ENCODE assay signal across 20 cellular contexts in genomic region chr21:33334824-33335223, GRCh38.
"Had no signal": no experiment of that assay in that cellular context is flagged by ENCODE, and none has a peak within 500 bp of the region (broad histone marks: within the 10 kb centered on the region; RNA-seq: fewer than 3 reads in every experiment).

No MANE protein-coding gene starts in this region.

- H3K27ac Mint-ChIP-seq: activated naive CD8-positive, alpha-beta T cell treated with anti-CD3 and anti-CD28 coated beads for 36 hours; activated T-helper 17 cell treated with anti-CD3 and anti-CD28 coated beads, Interleukin-2, amount 50 U/mL, for 72 hours; stimulated activated effector memory CD8-positive, alpha-beta T cell treated with anti-CD3 and anti-CD28 coated beads, Interleukin-12 subunit alpha, Interleukin-12 subunit beta, amount 100 ng/mL, for 72 hours had no signal

- H3K27me3 Mint-ChIP-seq: activated naive CD8-positive, alpha-beta T cell treated with anti-CD3 and anti-CD28 coated beads for 36 hours; activated T-helper 17 cell treated with anti-CD3 and anti-CD28 coated beads, Interleukin-2, amount 50 U/mL, for 72 hours had no signal

- ATAC-seq: activated T-helper 17 cell treated with anti-CD3 and anti-CD28 coated beads, Interleukin-2, amount 50 U/mL, for 72 hours; left ventricle myocardium superior; sciatic nerve; stimulated activated effector memory CD8-positive, alpha-beta T cell treated with anti-CD3 and anti-CD28 coated beads, Interleukin-12 subunit alpha, Interleukin-12 subunit beta, amount 100 ng/mL, for 72 hours had no signal

- H3K27ac ChIP-seq: transverse colon, uterus, WERI-Rb-1 had no signal

- H3K4me3 ChIP-seq: transverse colon, uterus had no signal

- DNase-seq: activated CD4-positive, CD25-positive, alpha-beta regulatory T cell treated with anti-CD3 and anti-CD28 coated beads, Interleukin-2, amount 50 U/mL, for 72 hours; activated naive CD8-positive, alpha-beta T cell treated with anti-CD3 and anti-CD28 coated beads for 36 hours; activated T-cell treated with anti-CD3 and anti-CD28 coated beads, Interleukin-2, amount 50 U/mL, for 1 hour; central memory CD4-positive, alpha-beta T cell; dermis blood vessel endothelial cell; effector CD8-positive, alpha-beta T cell; foreskin melanocyte; kidney; left ventricle myocardium superior; mammary epithelial cell; posterior cingulate gyrus; small intestine; stimulated activated CD4-positive, alpha-beta T cell treated with anti-CD3 and anti-CD28 coated beads, Interleukin-2, amount 100 ng/mL, for 24 hours; transverse colon; uterus; WERI-Rb-1 had no signal

- H3K4me3 Mint-ChIP-seq: activated naive CD8-positive, alpha-beta T cell treated with anti-CD3 and anti-CD28 coated beads for 36 hours; activated T-helper 17 cell treated with anti-CD3 and anti-CD28 coated beads, Interleukin-2, amount 50 U/mL, for 72 hours; stimulated activated effector memory CD8-positive, alpha-beta T cell treated with anti-CD3 and anti-CD28 coated beads, Interleukin-12 subunit alpha, Interleukin-12 subunit beta, amount 100 ng/mL, for 72 hours; T-helper 2 cell treated with Interferon-gamma antibody and Interleukin-4, amounts not matched to agents 5 μg/mL and 100 μg/mL, for 36 hours had no signal

- H3K4me1 ChIP-seq: uterus had no signal

- H3K27me3 ChIP-seq: transverse colon, uterus had no signal

- H3K9me3 Mint-ChIP-seq: activated T-helper 17 cell treated with anti-CD3 and anti-CD28 coated beads, Interleukin-2, amount 50 U/mL, for 72 hours had no signal

- H3K36me3 ChIP-seq: transverse colon, uterus had no signal
